ENCODE assay signal across 10 cellular contexts in genomic region chr20:57710841-57711240, GRCh38. TPM values are rescaled to one million over a fixed set of nuclear protein-coding genes. Genes with fewer than 3 reads are reported as not detected.
DNase-seq lines count a peak whose midpoint lies in the region; ATAC-seq and TF ChIP-seq lines count a peak whose summit lies in the region.
"Had no signal": no experiment of that assay in that cellular context is flagged by ENCODE, and none has a peak within 500 bp of the region (broad histone marks: within the 10 kb centered on the region; RNA-seq: fewer than 3 reads in every experiment).

No MANE protein-coding gene starts in this region.

- CTCF ChIA-PET in BJ (lab: Yijun Ruan, JAX) = interaction anchor here (0.5 to 1.1 kb wide), 3 partner anchors 13 to 523 kb away, joined by 3 to 5 read pairs (median 3); no protein-coding TSS in a partner anchor

- H3K36me3 ChIP-seq in BJ (ENCODE audit: control insufficient read depth, insufficient read depth, low read length) (no peaks in the 10 kb centered on the region), Loucy (ENCODE audit: insufficient read depth, low read length) (no peaks in the 10 kb centered on the region), osteoblast (ENCODE audit: insufficient read depth, low read length) (no peaks in the 10 kb centered on the region)
- H3K36me3 ChIP-seq in effector memory CD4-positive, alpha-beta T cell (ENCODE audit: control insufficient read depth, insufficient read depth, low read length) = no peaks in the 10 kb centered on the region

- peak overlapping the region; percentile 68 for H3K9ac ChIP-seq in Loucy (ENCODE audit: low read depth, low read length, poor library complexity, severe bottlenecking)

- DNase-seq in BJ (ENCODE audit: low read depth) (no peak), osteoblast (ENCODE audit: insufficient read length, low spot score, missing footprints) (peak; percentile 74), RPMI8226 (no peak), NCI-H226 (no peak)
- no peak for DNase-seq in effector memory CD4-positive, alpha-beta T cell
- DNase-seq: occipital lobe had no signal

- no peak for ATAC-seq in HG03439 (IDR thresholded peaks at IDR 0.05; ENCODE audit: unreplicated experiment)
- no peak for ATAC-seq in GM21515 (IDR thresholded peaks at IDR 0.05; ENCODE audit: unreplicated experiment)

- H3K9me2 ChIP-seq in Loucy (replicated peaks; ENCODE audit: low read depth, low read length) = no peaks in the 10 kb centered on the region

- H3K4me1 ChIP-seq in Loucy (ENCODE audit: insufficient read depth, low read length, poor library complexity, severe bottlenecking) = peaks cover 16% of the 10 kb centered on the region
- peaks cover 15% of the 10 kb centered on the region for H3K4me1 ChIP-seq in effector memory CD4-positive, alpha-beta T cell (ENCODE audit: control insufficient read depth, insufficient read depth, low read length, poor library complexity, severe bottlenecking)
- H3K4me1 ChIP-seq in osteoblast (ENCODE audit: insufficient read depth, low read length) = peaks cover 41% of the 10 kb centered on the region

- no peaks in the 10 kb centered on the region for H3F3A ChIP-seq in Loucy (ENCODE audit: low read depth)

- TF ChIP-seq CTCF in BJ (IDR thresholded peaks at IDR 0.05; ENCODE audit: insufficient read depth, low read depth, low read length) = no peak
- no peak for TF ChIP-seq CTCF in Loucy (conservative IDR thresholded peaks at IDR 0.05; ENCODE audit: low read length)
- no peak for TF ChIP-seq CTCF in osteoblast (IDR thresholded peaks at IDR 0.05; ENCODE audit: extremely low read depth, low read depth, low read length)

- H3K79me2 ChIP-seq in Loucy (ENCODE audit: insufficient read depth, low read length) (peaks cover 32% of the 10 kb centered on the region; the same call in 1 of the 2 replicates), osteoblast (ENCODE audit: insufficient read depth, low read length) (peaks cover 28% of the 10 kb centered on the region)

- no peaks in the 10 kb centered on the region for H3K9me3 ChIP-seq in Loucy (ENCODE audit: insufficient read depth, low read depth, low read length)
- H3K9me3 ChIP-seq in effector memory CD4-positive, alpha-beta T cell (ENCODE audit: control insufficient read depth, low read length) = no peaks in the 10 kb centered on the region
- H3K9me3 ChIP-seq in osteoblast (ENCODE audit: low read depth, low read length) = no peaks in the 10 kb centered on the region

- H3K27ac ChIP-seq in effector memory CD4-positive, alpha-beta T cell (ENCODE audit: insufficient read depth, low read length, poor library complexity, severe bottlenecking) = peak overlapping the region; percentile 79
- no peak overlapping the region for H3K27ac ChIP-seq in osteoblast (ENCODE audit: low read depth, low read length)

- H3K27me3 ChIP-seq in BJ (ENCODE audit: control insufficient read depth, insufficient read depth, low read length) (no peaks in the 10 kb centered on the region), Loucy (ENCODE audit: insufficient read depth, low read length, poor library complexity, severe bottlenecking) (no peaks in the 10 kb centered on the region), osteoblast (ENCODE audit: insufficient read depth, low read length) (no peaks in the 10 kb centered on the region)
- no peaks in the 10 kb centered on the region for H3K27me3 ChIP-seq in effector memory CD4-positive, alpha-beta T cell (replicated peaks; ENCODE audit: control insufficient read depth, insufficient read depth, low read length, poor library complexity, severe bottlenecking)

- POLR2A ChIA-PET in BJ (lab: Charles Lee) = no interaction called here

- H2AFZ ChIP-seq in Loucy (ENCODE audit: low read length) = peak overlapping the region; percentile 72; the same call in 1 of the 2 replicates
- peak overlapping the region; percentile 27 for H2AFZ ChIP-seq in osteoblast (ENCODE audit: low read length)

- H4K20me1 ChIP-seq in Loucy (ENCODE audit: insufficient read depth, low read length, poor library complexity, severe bottlenecking) (peaks cover 15% of the 10 kb centered on the region), osteoblast (ENCODE audit: insufficient read depth, low read length) (peaks cover 21% of the 10 kb centered on the region)

- H3K4me2 ChIP-seq in Loucy (ENCODE audit: low read depth, low read length, poor library complexity, severe bottlenecking) (peak overlapping the region; percentile 66), osteoblast (ENCODE audit: insufficient read depth, low read length) (peak overlapping the region; percentile 96)

- peak overlapping the region; percentile 60; the same call in 1 of the 2 replicates for H3K4me3 ChIP-seq in BJ (ENCODE audit: low read depth, low read length)
- H3K4me3 ChIP-seq in Loucy (ENCODE audit: low read length, poor library complexity, severe bottlenecking) = peak overlapping the region; percentile 73
- peak overlapping the region; percentile 88 for H3K4me3 ChIP-seq in effector memory CD4-positive, alpha-beta T cell (ENCODE audit: insufficient read depth, low read depth, low read length, poor library complexity, severe bottlenecking)
- H3K4me3 ChIP-seq in osteoblast (ENCODE audit: insufficient read depth, low read length) = peak overlapping the region; percentile 95

RNA-seq across cellular contexts. Expression of gene PMEPA1, which starts 1.0 kb away (rescaled TPM):
- polyA plus RNA-seq in BJ (2011; rRNA removed) = 3.1 and 5.0 TPM in 2 replicates
- polyA minus RNA-seq in BJ (2011; rRNA and poly(A)+ RNA removed) = 2.7 and 3.6 TPM in 2 replicates
- 20.3 and 23.5 TPM in 2 replicates for total RNA-seq in osteoblast
- polyA plus RNA-seq: K562 had no signal
